In genomic region chr17:75834279-75834920, GRCh38 we compare ENCODE assay signal across 16 cellular contexts. TPM values are rescaled to one million over a fixed set of nuclear protein-coding genes. Genes with fewer than 3 reads are reported as not detected.
A peak's percentile ranks its signal among the peaks of the same experiment; 100 is the strongest.
DNase-seq lines count a peak whose midpoint lies in the region; ATAC-seq and TF ChIP-seq lines count a peak whose summit lies in the region.
"Had no signal": no experiment of that assay in that cellular context is flagged by ENCODE, and none has a peak within 500 bp of the region (broad histone marks: within the 10 kb centered on the region; RNA-seq: fewer than 3 reads in every experiment).

No MANE protein-coding gene starts in this region.

- no peaks in the 10 kb centered on the region for H3K9me2 ChIP-seq in hepatocyte (replicated peaks; ENCODE audit: insufficient read depth)

- H3K4me1 Mint-ChIP-seq in chondrocyte (ENCODE audit: low read depth), result peaks cover 2% of the 10 kb centered on the region

- no peak overlapping the region for H2AFZ ChIP-seq in hepatocyte

- H3K36me3 ChIP-seq in KOPT-K1 (ENCODE audit: insufficient read depth, low read length), result peaks cover 86% of the 10 kb centered on the region
- no peaks in the 10 kb centered on the region for H3K36me3 ChIP-seq in hepatocyte (replicated peaks; ENCODE audit: insufficient read depth, low read depth)

- no peak overlapping the region for H3K4me2 ChIP-seq in hepatocyte

- H3K27me3 ChIP-seq in hepatocyte, result no peaks in the 10 kb centered on the region
- H3K27me3 ChIP-seq: gastroesophageal sphincter had no signal

- no peak overlapping the region for H3K4me3 Mint-ChIP-seq in chondrocyte (ENCODE audit: unreplicated experiment)

- no peak overlapping the region for H3K27ac Mint-ChIP-seq in chondrocyte (ENCODE audit: unreplicated experiment)

- no peaks in the 10 kb centered on the region for H3K4me1 ChIP-seq in hepatocyte (ENCODE audit: insufficient read depth)

- H3K9me3 Mint-ChIP-seq in chondrocyte (ENCODE audit: low read depth), result no peaks in the 10 kb centered on the region
- H3K9me3 Mint-ChIP-seq: IgD-negative memory B cell had no signal

- no peaks in the 10 kb centered on the region for H3K9me3 ChIP-seq in KOPT-K1 (ENCODE audit: insufficient read depth, low read length, poor library complexity, severe bottlenecking)
- H3K9me3 ChIP-seq in hepatocyte (ENCODE audit: low read depth), result no peaks in the 10 kb centered on the region
- H3K9me3 ChIP-seq: gastroesophageal sphincter had no signal

- intact Hi-C loops in posterior cingulate gyrus (cut with DNase I), result no loop called here

- H3K79me2 ChIP-seq in hepatocyte, result no peaks in the 10 kb centered on the region

- H3K36me3 Mint-ChIP-seq in chondrocyte (ENCODE audit: low read depth), result no peaks in the 10 kb centered on the region
- H3K36me3 Mint-ChIP-seq: IgD-negative memory B cell had no signal

- H3K4me3 ChIP-seq in hepatocyte, result no peak overlapping the region
- H3K4me3 ChIP-seq: gastroesophageal sphincter had no signal

- WGBS in hepatocyte (ENCODE audit: low lambda C conversion rate, missing lambda C conversion rate), result 96% methylated on average over 25 of the region's 25 CpGs

- no peaks in the 10 kb centered on the region for H4K20me1 ChIP-seq in hepatocyte (ENCODE audit: insufficient read depth, poor library complexity, severe bottlenecking)

- no peak for ATAC-seq in HG02759 (IDR thresholded peaks at IDR 0.05; ENCODE audit: unreplicated experiment)
- ATAC-seq: gastroesophageal sphincter had no signal

- TF ChIP-seq CTCF in chondrocyte (IDR thresholded peaks at IDR 0.05), result no peak
- no peak for TF ChIP-seq CTCF in hepatocyte (IDR thresholded peaks at IDR 0.05; ENCODE audit: poor library complexity)

- DNase-seq in DMS 273 (lab: John Stamatoyannopoulos, UW; ENCODE audit: unreplicated experiment), result peak; percentile 75
- DNase-seq in DMS 273 treated with DMSO at 0.1 percent for 48 hours (lab: John Stamatoyannopoulos, UW), result no peak
- DNase-seq in chondrocyte (ENCODE audit: low spot score), result peak; percentile 92
- DNase-seq in posterior cingulate gyrus, result peak in 9 of 10 donors; percentile 37 to 95 (median 63)
- DNase-seq in hepatocyte (ENCODE audit: low spot score), result no peak
- no peak for DNase-seq in GM03348 (ENCODE audit: low spot score)
- DNase-seq: activated naive CD4-positive, alpha-beta T cell treated with anti-CD3 and anti-CD28 coated beads, Interleukin-2, amount 50 U/mL, for 16 hours; central memory CD4-positive, alpha-beta T cell; mesendoderm; NCI-H226; SIG-M5 had no signal

- H3K27ac ChIP-seq in KOPT-K1 (ENCODE audit: low read depth, low read length, poor library complexity, severe bottlenecking) (peak overlapping the region; percentile 93), hepatocyte (no peak overlapping the region)
- H3K27ac ChIP-seq: 22Rv1 had no signal

- H3K27me3 Mint-ChIP-seq in chondrocyte (ENCODE audit: low read depth), result no peaks in the 10 kb centered on the region
- H3K27me3 Mint-ChIP-seq: IgD-negative memory B cell had no signal

RNA-seq across cellular contexts. Expression of gene UNC13D, which starts 9.8 kb away (rescaled TPM):
- 1.1 to 3.1 TPM (median 1.5 TPM) in 3 replicates for total RNA-seq in chondrocyte
- total RNA-seq in hepatocyte, result 2.2 and 4.3 TPM in 2 replicates
- polyA plus RNA-seq in hepatocyte, result 8.8 and 10.1 TPM in 2 replicates

RNA-seq across cellular contexts. Expression of gene WBP2, which starts 20.7 kb away (rescaled TPM):
- total RNA-seq in chondrocyte, result 45.0 to 62.5 TPM (median 56.5 TPM) in 3 replicates
- 22.8 and 29.0 TPM in 2 replicates for total RNA-seq in hepatocyte
- polyA plus RNA-seq in hepatocyte, result 129 and 143 TPM in 2 replicates

RNA-seq across cellular contexts. Expression of gene TRIM47, which starts 44.0 kb away (rescaled TPM):
- total RNA-seq in chondrocyte (33.9 to 50.6 TPM (median 46.3 TPM) in 3 replicates), hepatocyte (13.0 and 15.5 TPM in 2 replicates)
- polyA plus RNA-seq in hepatocyte, result 36.9 and 42.9 TPM in 2 replicates

RNA-seq across cellular contexts. Expression of gene UNK, which starts 49.8 kb away (rescaled TPM):
- total RNA-seq in chondrocyte (20.9 to 35.8 TPM (median 21.0 TPM) in 3 replicates), hepatocyte (26.7 and 30.9 TPM in 2 replicates)
- polyA plus RNA-seq in hepatocyte, result 22.3 and 28.2 TPM in 2 replicates

Comparison
In these comparisons a context has a peak if more than half of its experiments do, and no peak if none do; other contexts are left out.
1. DNase-seq: peak in DMS 273 (single experiment), chondrocyte (single experiment) and posterior cingulate gyrus (9 of 10); none in DMS 273 treated with DMSO at 0.1 percent for 48 hours (single experiment), hepatocyte (single experiment) and GM03348 (single experiment).